Comparison of ENCODE assay signal across 17 cellular contexts in genomic region chr14:73800970-73801515, GRCh38. TPM values are rescaled to one million over a fixed set of nuclear protein-coding genes. Genes with fewer than 3 reads are reported as not detected.
DNase-seq lines count a peak whose midpoint lies in the region; ATAC-seq lines count a peak whose summit lies in the region.
"Had no signal": no experiment of that assay in that cellular context is flagged by ENCODE, and none has a peak within 500 bp of the region (broad histone marks: within the 10 kb centered on the region; RNA-seq: fewer than 3 reads in every experiment).

No MANE protein-coding gene starts in this region.

- H3K36me3 Mint-ChIP-seq in stimulated activated effector memory CD8-positive, alpha-beta T cell treated with anti-CD3 and anti-CD28 coated beads, Interleukin-12 subunit alpha, Interleukin-12 subunit beta, amount 100 ng/mL, for 72 hours: no peaks in the 10 kb centered on the region

- peak overlapping the region; percentile 4 for H4K8ac ChIP-seq in mesenchymal stem cell (ENCODE audit: low read length)

- H2AK5ac ChIP-seq in mesenchymal stem cell (ENCODE audit: low read length, severe bottlenecking): no peak overlapping the region

- no peak overlapping the region for H2BK120ac ChIP-seq in mesenchymal stem cell (ENCODE audit: low read depth, low read length)

- peak overlapping the region; percentile 62 for H3K27ac Mint-ChIP-seq in stimulated activated effector memory CD8-positive, alpha-beta T cell treated with anti-CD3 and anti-CD28 coated beads, Interleukin-12 subunit alpha, Interleukin-12 subunit beta, amount 100 ng/mL, for 72 hours
- H3K27ac Mint-ChIP-seq: B cell; CD4-positive, CD25-positive, alpha-beta regulatory T cell; HFFc6; IgD-negative memory B cell had no signal

- H3K4me3 ChIP-seq in Karpas-422 (ENCODE audit: low read length) (no peak overlapping the region), mesenchymal stem cell (ENCODE audit: insufficient read depth in 1 of 2, low read depth in 1 of 2, low read length in 2 of 2) (no peak overlapping the region)

- H3K9me2 ChIP-seq in Karpas-422 (replicated peaks; ENCODE audit: insufficient read depth, low read length): no peaks in the 10 kb centered on the region

- H2BK5ac ChIP-seq in mesenchymal stem cell (ENCODE audit: low read depth, low read length, poor library complexity, severe bottlenecking): no peak overlapping the region

- H3K4me3 Mint-ChIP-seq in stimulated activated effector memory CD8-positive, alpha-beta T cell treated with anti-CD3 and anti-CD28 coated beads, Interleukin-12 subunit alpha, Interleukin-12 subunit beta, amount 100 ng/mL, for 72 hours: no peak overlapping the region
- H3K4me3 Mint-ChIP-seq: B cell, HFFc6, IgD-negative memory B cell had no signal

- H3K18ac ChIP-seq in mesenchymal stem cell (ENCODE audit: low read depth in 1 of 2, low read length in 2 of 2): no peak overlapping the region

- H3K23ac ChIP-seq in mesenchymal stem cell (ENCODE audit: low read length in 2 of 2): no peak overlapping the region

- no peak overlapping the region for H3K14ac ChIP-seq in mesenchymal stem cell (ENCODE audit: low read length in 2 of 2)

- H3K27ac ChIP-seq in Karpas-422 (ENCODE audit: low read length) (no peak overlapping the region), mesenchymal stem cell (ENCODE audit: low read length, poor library complexity, severe bottlenecking) (no peak overlapping the region)

- no peak for ATAC-seq in stimulated activated effector memory CD8-positive, alpha-beta T cell treated with anti-CD3 and anti-CD28 coated beads, Interleukin-12 subunit alpha, Interleukin-12 subunit beta, amount 100 ng/mL, for 72 hours
- ATAC-seq in GM21825 (IDR thresholded peaks at IDR 0.05; ENCODE audit: unreplicated experiment): no peak
- ATAC-seq: PC-3 had no signal

- no peaks in the 10 kb centered on the region for H3K9me3 Mint-ChIP-seq in stimulated activated effector memory CD8-positive, alpha-beta T cell treated with anti-CD3 and anti-CD28 coated beads, Interleukin-12 subunit alpha, Interleukin-12 subunit beta, amount 100 ng/mL, for 72 hours
- H3K9me3 Mint-ChIP-seq: CD4-positive, CD25-positive, alpha-beta regulatory T cell; HFFc6; IgD-negative memory B cell had no signal

- H3K4me1 ChIP-seq in Karpas-422 (ENCODE audit: low read length): no peaks in the 10 kb centered on the region
- peaks cover 5% of the 10 kb centered on the region for H3K4me1 ChIP-seq in mesenchymal stem cell (ENCODE audit: control insufficient read depth, insufficient read depth, low read depth, low read length)

- H3K9me3 ChIP-seq in Karpas-422 (ENCODE audit: low read length): no peaks in the 10 kb centered on the region
- H3K9me3 ChIP-seq in mesenchymal stem cell (ENCODE audit: control insufficient read depth, low read length): no peaks in the 10 kb centered on the region

- no peak overlapping the region for H4K91ac ChIP-seq in mesenchymal stem cell (ENCODE audit: low read length)

- DNase-seq in Karpas-422 (peak; percentile 39), NCI-H2227 treated with DMSO at 0.1 percent for 48 hours (lab: John Stamatoyannopoulos, UW) (peak; percentile 47), mesenchymal stem cell (no peak), midbrain (lab: John Stamatoyannopoulos, UW) (no peak), NCI-H1436 (lab: John Stamatoyannopoulos, UW) (no peak)
- no peak for DNase-seq in stimulated activated effector memory CD8-positive, alpha-beta T cell treated with anti-CD3 and anti-CD28 coated beads, Interleukin-12 subunit alpha, Interleukin-12 subunit beta, amount 100 ng/mL, for 72 hours (ENCODE audit: low spot score in 2 of 2)
- DNase-seq: CD4-positive, CD25-positive, alpha-beta regulatory T cell; EL; HFFc6; NCI-H1417 treated with DMSO at 0.1 percent for 48 hours; NCI-H2029 treated with DMSO at 0.1 percent for 48 hours; NCI-H345; NCI-H526 treated with DMSO at 0.1 percent for 48 hours; PC-3 had no signal

- H3K4me2 ChIP-seq in Karpas-422 (ENCODE audit: low read depth, low read length, poor library complexity, severe bottlenecking) (no peak overlapping the region), mesenchymal stem cell (ENCODE audit: low read length, poor library complexity, severe bottlenecking) (no peak overlapping the region)

- no peak overlapping the region for H2BK12ac ChIP-seq in mesenchymal stem cell (ENCODE audit: low read length in 2 of 2)

- H3K9ac ChIP-seq in Karpas-422 (ENCODE audit: low read length) (no peak overlapping the region), mesenchymal stem cell (ENCODE audit: low read length) (no peak overlapping the region)

- H3K4ac ChIP-seq in mesenchymal stem cell (ENCODE audit: low read depth in 1 of 2, low read length in 2 of 2): no peak overlapping the region

- H3K79me2 ChIP-seq in Karpas-422 (ENCODE audit: low read length): no peaks in the 10 kb centered on the region

- H3K79me1 ChIP-seq in mesenchymal stem cell (replicated peaks; ENCODE audit: low read length, poor library complexity, severe bottlenecking): no peaks in the 10 kb centered on the region

- no peak overlapping the region for H2BK15ac ChIP-seq in mesenchymal stem cell (ENCODE audit: low read depth, poor library complexity, severe bottlenecking)

- H2AFZ ChIP-seq in Karpas-422 (ENCODE audit: low read length) (no peak overlapping the region), mesenchymal stem cell (ENCODE audit: low read depth, low read length) (no peak overlapping the region)

- H3K36me3 ChIP-seq in Karpas-422 (ENCODE audit: insufficient read depth, low read length): no peaks in the 10 kb centered on the region
- no peaks in the 10 kb centered on the region for H3K36me3 ChIP-seq in mesenchymal stem cell (ENCODE audit: control insufficient read depth in 1 of 2, insufficient read depth in 2 of 2, low read depth in 1 of 2, low read length in 2 of 2)

- no peaks in the 10 kb centered on the region for H3K27me3 ChIP-seq in Karpas-422 (ENCODE audit: low read length)
- no peaks in the 10 kb centered on the region for H3K27me3 ChIP-seq in mesenchymal stem cell (ENCODE audit: control insufficient read depth in 1 of 2, insufficient read depth in 1 of 2, low read length in 2 of 2)

- H4K20me1 ChIP-seq in Karpas-422 (ENCODE audit: insufficient read depth, low read depth, low read length): no peaks in the 10 kb centered on the region

- H3K4me1 Mint-ChIP-seq in stimulated activated effector memory CD8-positive, alpha-beta T cell treated with anti-CD3 and anti-CD28 coated beads, Interleukin-12 subunit alpha, Interleukin-12 subunit beta, amount 100 ng/mL, for 72 hours: peaks cover 7% of the 10 kb centered on the region
- H3K4me1 Mint-ChIP-seq: B cell had no signal

- WGBS in mesenchymal stem cell: 95% methylated on average over 7 of the region's 7 CpGs

RNA-seq across cellular contexts. Expression of gene PTGR2, which starts 50.6 kb away (rescaled TPM):
- 10.0 and 11.3 TPM in 2 replicates for total RNA-seq in Karpas-422 (2014; rRNA removed; shearing (Covaris generic); ENCODE audit: low replicate concordance)
- polyA plus RNA-seq in mesenchymal stem cell (2013, experiment 1 of 2): 4.0 TPM
- polyA plus RNA-seq in mesenchymal stem cell (2013, experiment 2 of 2): 3.8 TPM

Comparison
In these comparisons a context has a peak if more than half of its experiments do, and no peak if none do; other contexts are left out.
1. DNase-seq: peak in Karpas-422 (single experiment) and NCI-H2227 treated with DMSO at 0.1 percent for 48 hours (single experiment); none in mesenchymal stem cell (single experiment), stimulated activated effector memory CD8-positive, alpha-beta T cell treated with anti-CD3 and anti-CD28 coated beads, Interleukin-12 subunit alpha, Interleukin-12 subunit beta, amount 100 ng/mL, for 72 hours (0 of 2), midbrain (single experiment) and NCI-H1436 (single experiment).